In genomic region chr7:42099837-42100508, GRCh38 we compare ENCODE assay signal across 22 cellular contexts.
DNase-seq lines count a peak whose midpoint lies in the region; ATAC-seq and TF ChIP-seq lines count a peak whose summit lies in the region.
"Had no signal": no experiment of that assay in that cellular context is flagged by ENCODE, and none has a peak within 500 bp of the region (broad histone marks: within the 10 kb centered on the region; RNA-seq: fewer than 3 reads in every experiment).

No MANE protein-coding gene starts in this region.

- peaks cover 25% of the 10 kb centered on the region; the same call in 1 of the 2 replicates for H3K9me1 ChIP-seq in IMR-90 (ENCODE audit: insufficient read depth, low read length)

- H3K9me3 ChIP-seq in IMR-90 (ENCODE audit: control insufficient read depth, insufficient read depth, low read length) (no peaks in the 10 kb centered on the region), neural progenitor cell (ENCODE audit: low read depth) (no peaks in the 10 kb centered on the region)
- H3K9me3 ChIP-seq: mucosa of descending colon, stomach had no signal

- H3K4me3 ChIP-seq in IMR-90 (ENCODE audit: insufficient read depth, low read depth, low read length), result no peak overlapping the region
- H3K4me3 ChIP-seq in neural progenitor cell, result no peak overlapping the region
- H3K4me3 ChIP-seq: K562, mucosa of descending colon, stomach had no signal

- H2BK20ac ChIP-seq in IMR-90 (ENCODE audit: low read depth, low read length), result no peak overlapping the region

- dilution Hi-C loops in IMR-90 (cut with HindIII; ENCODE audit: low sequenced_read_pairs, unreplicated experiment), result no loop called here

- H2AK5ac ChIP-seq in IMR-90 (ENCODE audit: low read depth, low read length), result no peak overlapping the region

- no peak for TF ChIP-seq RAD21 in IMR-90 (IDR thresholded peaks at IDR 0.05; ENCODE audit: low read length)

- no TSS peak for BruUV-seq in IMR-90 (replicated peaks; lab: Mats Ljungman, UMichigan)

- no peaks in the 10 kb centered on the region for H4K20me1 ChIP-seq in IMR-90 (ENCODE audit: insufficient read depth, low read length)
- peaks cover 91% of the 10 kb centered on the region for H4K20me1 ChIP-seq in neural progenitor cell (ENCODE audit: low read depth)

- 0 out of 2 replicates have a peak overlapping the region, but pooled peaks have one; percentile 12 for H3K4ac ChIP-seq in IMR-90 (ENCODE audit: low read depth, low read length)

- TF ChIP-seq CTCF in IMR-90 (conservative IDR thresholded peaks at IDR 0.05; ENCODE audit: low read depth, low read length) (no peak), neural progenitor cell (IDR thresholded peaks at IDR 0.05) (no peak), osteocyte (IDR thresholded peaks at IDR 0.05) (no peak), GM13976 (IDR thresholded peaks at IDR 0.05; ENCODE audit: borderline replicate concordance, control extremely low read depth, extremely low read depth, insufficient read depth, missing control alignments) (no peak)

- no peak overlapping the region for H3K23ac ChIP-seq in IMR-90 (ENCODE audit: low read depth, low read length)

- H3K27me3 ChIP-seq in IMR-90 (ENCODE audit: control insufficient read depth, insufficient read depth, low read length) (no peaks in the 10 kb centered on the region), neural progenitor cell (no peaks in the 10 kb centered on the region)
- H3K27me3 ChIP-seq: stomach had no signal

- intact Hi-C loops in IMR-90 (cut with micrococcal nuclease), result loop anchor here (5.0 kb wide), 1 partner anchor 132 kb away; no protein-coding TSS in a partner anchor

- DNase-seq in IMR-90 (peak; percentile 80), RPMI7951 (ENCODE audit: low read depth) (peak; percentile 45), epithelial cell of prostate (ENCODE audit: low read depth, low spot score) (peak; percentile 85), neural progenitor cell (ENCODE audit: low spot score) (no peak), osteocyte (ENCODE audit: extremely low spot score, unreplicated experiment) (no peak), GM13976 (ENCODE audit: low spot score) (no peak), hepatic stellate cell (ENCODE audit: low spot score) (no peak)
- DNase-seq: activated CD4-positive, alpha-beta T cell treated with anti-CD3 and anti-CD28 coated beads, Interleukin-2, amount 50 U/mL, for 48 hours; activated CD8-positive, alpha-beta memory T cell treated with anti-CD3 and anti-CD28 coated beads, Interleukin-2, amount 50 U/mL, for 4 hours; CD4-positive, alpha-beta memory T cell; EL; HFFc6; islet precursor cell; mucosa of descending colon; NCI-H187 treated with DMSO at 0.1 percent for 48 hours; NCI-H526; stimulated activated CD8-positive, alpha-beta memory T cell treated with anti-CD3 and anti-CD28 coated beads, Interleukin-4, amount 100 ng/mL, for 48 hours; stomach; trophoblast cell had no signal

- H3K36me3 Mint-ChIP-seq in neural progenitor cell (peaks cover 43% of the 10 kb centered on the region), osteocyte (ENCODE audit: unreplicated experiment) (peaks cover 16% of the 10 kb centered on the region)
- H3K36me3 Mint-ChIP-seq: CD4-positive, alpha-beta memory T cell had no signal

- peak overlapping the region; percentile 17 for H2BK120ac ChIP-seq in IMR-90 (ENCODE audit: low read depth, low read length)

- no peak overlapping the region for H3K56ac ChIP-seq in IMR-90 (ENCODE audit: extremely low read depth, insufficient read depth, low read length)

- TF ChIP-seq POLR2A in IMR-90 (IDR thresholded peaks at IDR 0.05; ENCODE audit: low read depth, low read length), result no peak

- CTCF ChIA-PET in IMR-90 (lab: Yijun Ruan, JAX), result no interaction called here

- no peak overlapping the region for H3K9ac ChIP-seq in IMR-90 (ENCODE audit: low read depth, low read length)
- H3K9ac ChIP-seq in neural progenitor cell, result no peak overlapping the region

- in situ Hi-C loops in IMR-90 (cut with MboI; ENCODE audit: low sequenced_read_pairs), result no loop called here
- in situ Hi-C loops in GM13976 (cut with MboI; ENCODE audit: low sequenced_read_pairs, unreplicated experiment), result no loop called here

- H2AK9ac ChIP-seq in IMR-90 (replicated peaks; ENCODE audit: low read depth, low read length, poor library complexity), result no peak overlapping the region

- H2BK15ac ChIP-seq in IMR-90 (ENCODE audit: low read depth, low read length), result no peak overlapping the region; the same call in 2 of the 3 replicates

- H3K4me2 ChIP-seq in IMR-90 (ENCODE audit: low read depth, low read length) (peak overlapping the region; percentile 19; the same call in 1 of the 2 replicates), neural progenitor cell (no peak overlapping the region)

- no peak overlapping the region for H2AFZ ChIP-seq in IMR-90 (replicated peaks; ENCODE audit: low read length, poor library complexity)
- no peak overlapping the region for H2AFZ ChIP-seq in neural progenitor cell (replicated peaks)

- peak overlapping the region; percentile 43 for H3K18ac ChIP-seq in IMR-90 (ENCODE audit: low read depth, low read length)

- POLR2A ChIA-PET in IMR-90 (lab: Charles Lee; ENCODE audit: unreplicated experiment), result no interaction called here

- H4K8ac ChIP-seq in IMR-90 (ENCODE audit: low read depth in 2 of 2, low read length in 2 of 2), result peak overlapping the region in 1 of 2 experiments; percentile 14; a peak in 1 of 4 replicates

- peaks cover 1% of the 10 kb centered on the region for H3F3A ChIP-seq in neural progenitor cell (ENCODE audit: low read depth)

- H3K4me1 Mint-ChIP-seq in neural progenitor cell (peaks cover 44% of the 10 kb centered on the region), osteocyte (ENCODE audit: unreplicated experiment) (peaks cover 38% of the 10 kb centered on the region)
- H3K4me1 Mint-ChIP-seq: CD4-positive, alpha-beta memory T cell had no signal

- peak overlapping the region; percentile 66; the same call in 1 of the 2 replicates for H3K27ac ChIP-seq in IMR-90 (ENCODE audit: insufficient read depth, low read length)
- peak overlapping the region; percentile 36 for H3K27ac ChIP-seq in epithelial cell of prostate
- H3K27ac ChIP-seq in neural progenitor cell, result no peak overlapping the region
- H3K27ac ChIP-seq: stomach had no signal

- peaks cover 96% of the 10 kb centered on the region for H3K79me2 ChIP-seq in neural progenitor cell (ENCODE audit: low read depth)

- H3K79me1 ChIP-seq in IMR-90 (ENCODE audit: low read depth in 1 of 2, low read length in 2 of 2), result peaks cover 0 to 29% of the 10 kb centered on the region in 2 experiments; a peak in 2 of 4 replicates

- H2BK5ac ChIP-seq in IMR-90 (ENCODE audit: low read depth, low read length, poor library complexity, severe bottlenecking), result no peak overlapping the region

- 0 out of 2 replicates have a peak overlapping the region, but pooled peaks have one; percentile 37 for H4K91ac ChIP-seq in IMR-90 (ENCODE audit: insufficient read depth, low read depth, low read length)

- H3K27ac Mint-ChIP-seq in neural progenitor cell (peak overlapping the region; percentile 39), osteocyte (ENCODE audit: unreplicated experiment) (no peak overlapping the region)
- H3K27ac Mint-ChIP-seq: CD4-positive, alpha-beta memory T cell; HFFc6 had no signal

- peaks cover 6% of the 10 kb centered on the region; the same call in 1 of the 2 replicates for H3K36me3 ChIP-seq in IMR-90 (ENCODE audit: control insufficient read depth, insufficient read depth, low read length)
- H3K36me3 ChIP-seq in neural progenitor cell, result peaks cover 3% of the 10 kb centered on the region
- H3K36me3 ChIP-seq: stomach had no signal

- WGBS in IMR-90 (ENCODE audit: extremely low coverage in 2 of 2, insufficient read length in 1 of 2), 2 experiments, result no CpG with 5 or more reads among the region's 6 CpGs

- H3K4me3 Mint-ChIP-seq in neural progenitor cell, result no peak overlapping the region
- H3K4me3 Mint-ChIP-seq in osteocyte (ENCODE audit: unreplicated experiment), result no peak overlapping the region
- H3K4me3 Mint-ChIP-seq: CD4-positive, alpha-beta memory T cell; HFFc6 had no signal

- H3K4me1 ChIP-seq in IMR-90 (ENCODE audit: control insufficient read depth, insufficient read depth, low read length) (peaks cover 31% of the 10 kb centered on the region), neural progenitor cell (no peaks in the 10 kb centered on the region)

- H3K14ac ChIP-seq in IMR-90 (replicated peaks; ENCODE audit: low read depth, low read length), result no peak overlapping the region

- H4K5ac ChIP-seq in IMR-90 (ENCODE audit: low read depth, low read length), result peak overlapping the region; percentile 8; the same call in 1 of the 2 replicates

- ATAC-seq in IMR-90 (ENCODE audit: low read depth) (peak; percentile 52), GM19351 (IDR thresholded peaks at IDR 0.05; ENCODE audit: unreplicated experiment) (no peak)
- ATAC-seq: K562, mucosa of descending colon, sciatic nerve had no signal

- H3K9me3 Mint-ChIP-seq in neural progenitor cell (no peaks in the 10 kb centered on the region), osteocyte (ENCODE audit: unreplicated experiment) (no peaks in the 10 kb centered on the region)
- H3K9me3 Mint-ChIP-seq: HFFc6 had no signal

- H3K27me3 Mint-ChIP-seq in neural progenitor cell (ENCODE audit: insufficient read depth, low read depth) (peaks cover 7% of the 10 kb centered on the region), osteocyte (ENCODE audit: unreplicated experiment) (no peaks in the 10 kb centered on the region)
- H3K27me3 Mint-ChIP-seq: CD4-positive, alpha-beta memory T cell had no signal

TF ChIP-seq in IMR-90, 13 proteins besides CTCF, POLR2A, EP300 and RAD21:
- TF ChIP-seq FOS (IDR thresholded peaks at IDR 0.05; ENCODE audit: low read depth, low read length) (peak; percentile 54), BHLHE40 (IDR thresholded peaks at IDR 0.05; ENCODE audit: low read depth, low read length) (peak; percentile 63; the same call in 1 of the 2 replicates), SMC3 (IDR thresholded peaks at IDR 0.05; ENCODE audit: low read depth, low read length) (no peak)

Comparison
In these comparisons a context has a peak if more than half of its experiments do, and no peak if none do; other contexts are left out.
1. DNase-seq: peak in IMR-90 (single experiment), RPMI7951 (single experiment) and epithelial cell of prostate (single experiment); none in neural progenitor cell (single experiment), osteocyte (single experiment), GM13976 (single experiment) and hepatic stellate cell (single experiment).